In genomic region chr9:121286688-121286972, GRCh38 we compare ENCODE assay signal across 10 cellular contexts. TPM values are rescaled to one million over a fixed set of nuclear protein-coding genes. Genes with fewer than 3 reads are reported as not detected.
DNase-seq lines count a peak whose midpoint lies in the region; ATAC-seq, FAIRE-seq and TF ChIP-seq lines count a peak whose summit lies in the region.
"Had no signal": no experiment of that assay in that cellular context is flagged by ENCODE, and none has a peak within 500 bp of the region (broad histone marks: within the 10 kb centered on the region; RNA-seq: fewer than 3 reads in every experiment).

No MANE protein-coding gene starts in this region.

- H3K9me1 ChIP-seq in K562 (ENCODE audit: control insufficient read depth, insufficient read depth, low read length), result peaks cover 10% of the 10 kb centered on the region

- H3K4me3 ChIP-seq in HL-60 (replicated peaks; ENCODE audit: insufficient read depth, low read length), result no peak overlapping the region
- H3K4me3 ChIP-seq in K562, result peak overlapping the region; percentile 7; the same call in 1 of the 2 replicates
- H3K4me3 ChIP-seq in HepG2 (replicated peaks in 1 of 3; ENCODE audit: insufficient read depth in 1 of 3, low read depth in 2 of 3, low read length in 3 of 3), result peak overlapping the region in 1 of 3 experiments; percentile 58; a peak in 2 of 6 replicates
- no peak overlapping the region for H3K4me3 ChIP-seq in smooth muscle cell

- TF ChIP-seq EP300 in K562 (IDR thresholded peaks at IDR 0.05; ENCODE audit: low read length) (no peak), HepG2 (IDR thresholded peaks at IDR 0.05; ENCODE audit: low read depth in 2 of 2, low read length in 2 of 2) (no peak), HepG2 (CRISPR knock-in tag; IDR thresholded peaks at IDR 0.05; ENCODE audit: borderline replicate concordance) (no peak)

- H3K9ac ChIP-seq in K562 (ENCODE audit: insufficient read depth in 1 of 2, low read depth in 2 of 2, low read length in 2 of 2) (peak overlapping the region; percentile 78; a peak in 3 of 4 replicates), HepG2 (ENCODE audit: insufficient read depth, low read depth, low read length) (peak overlapping the region; percentile 76; the same call in 1 of the 2 replicates), smooth muscle cell (ENCODE audit: low read depth) (peak overlapping the region; percentile 92)

- ATAC-seq in K562, result peak; percentile 5; the same call in 2 of the 3 replicates
- ATAC-seq in HepG2, result peak; percentile 7
- no peak for ATAC-seq in GM18858 (IDR thresholded peaks at IDR 0.05; ENCODE audit: unreplicated experiment)

- H3K9me3 Mint-ChIP-seq in activated CD4-positive, alpha-beta memory T cell treated with anti-CD3 and anti-CD28 coated beads for 36 hours, result no peaks in the 10 kb centered on the region

- peak overlapping the region; percentile 75 for H3K4me2 ChIP-seq in K562 (ENCODE audit: insufficient read depth, low read length)
- H3K4me2 ChIP-seq in HepG2 (ENCODE audit: low read depth, low read length), result peak overlapping the region; percentile 92
- peak overlapping the region; percentile 81 for H3K4me2 ChIP-seq in smooth muscle cell

- WGBS in K562 (ENCODE audit: insufficient coverage, low coverage, missing lambda C conversion rate), result 15% methylated on average over 2 of the region's 2 CpGs
- WGBS in HepG2 (ENCODE audit: low lambda C conversion rate), result 8% methylated on average over 2 of the region's 2 CpGs
- 10% methylated on average over 2 of the region's 2 CpGs for WGBS in smooth muscle cell (ENCODE audit: low lambda C conversion rate)

- H3K27ac ChIP-seq in HL-60 (replicated peaks) (peak overlapping the region; percentile 61), K562 (ENCODE audit: extremely low read depth, low read depth, low read length) (peak overlapping the region; percentile 93), HepG2 (ENCODE audit: extremely low read length, insufficient read depth, low read length) (peak overlapping the region; percentile 89), smooth muscle cell (ENCODE audit: low read depth) (peak overlapping the region; percentile 99)

- H3K36me3 Mint-ChIP-seq in activated CD4-positive, alpha-beta memory T cell treated with anti-CD3 and anti-CD28 coated beads for 36 hours, result no peaks in the 10 kb centered on the region

- peaks cover 63% of the 10 kb centered on the region for H3F3A ChIP-seq in smooth muscle cell (ENCODE audit: low read depth)

- CTCF ChIA-PET in K562 (lab: Yijun Ruan, JAX; ENCODE audit: low intra/inter-chr PET ratio) (no interaction called here), HepG2 (lab: Yijun Ruan, JAX; ENCODE audit: low intra/inter-chr PET ratio, low total read pairs) (interaction anchor here (2.0 kb wide), 1 partner anchor 33 kb away, joined by 12 read pairs; no protein-coding TSS in a partner anchor)
- CTCF ChIA-PET in activated CD4-positive, alpha-beta memory T cell treated with anti-CD3 and anti-CD28 coated beads for 36 hours (lab: Charles Lee), result interaction anchor here (1.6 kb wide), 1 partner anchor 8 kb away, joined by 11 read pairs; no protein-coding TSS in a partner anchor

- H3K79me2 ChIP-seq in K562 (ENCODE audit: control insufficient read depth, insufficient read depth, low read length) (no peaks in the 10 kb centered on the region), HepG2 (ENCODE audit: insufficient read depth, low read length) (no peaks in the 10 kb centered on the region), smooth muscle cell (ENCODE audit: low read depth) (peaks cover 47% of the 10 kb centered on the region)

- H3K36me3 ChIP-seq in K562 (ENCODE audit: control insufficient read depth, insufficient read depth, low read length) (no peaks in the 10 kb centered on the region; the same call in 2 of the 3 replicates), HepG2 (replicated peaks in 1 of 2; ENCODE audit: control insufficient read depth in 1 of 2, insufficient read depth in 2 of 2, low read length in 2 of 2) (no peaks in the 10 kb centered on the region), smooth muscle cell (ENCODE audit: low read depth) (no peaks in the 10 kb centered on the region)

- no peaks in the 10 kb centered on the region for H3K9me3 ChIP-seq in K562 (replicated peaks; ENCODE audit: control insufficient read depth, insufficient read depth, low read depth, low read length)
- no peaks in the 10 kb centered on the region for H3K9me3 ChIP-seq in HepG2 (ENCODE audit: low read length)
- no peaks in the 10 kb centered on the region for H3K9me3 ChIP-seq in smooth muscle cell (replicated peaks; ENCODE audit: low read depth)

- H3K27ac Mint-ChIP-seq in activated CD4-positive, alpha-beta memory T cell treated with anti-CD3 and anti-CD28 coated beads for 36 hours, result no peak overlapping the region

- H4K20me1 ChIP-seq in K562 (replicated peaks; ENCODE audit: control insufficient read depth, insufficient read depth, low read length), result no peaks in the 10 kb centered on the region
- no peaks in the 10 kb centered on the region for H4K20me1 ChIP-seq in HepG2 (ENCODE audit: insufficient read depth, low read length)
- peaks cover 23% of the 10 kb centered on the region for H4K20me1 ChIP-seq in smooth muscle cell (ENCODE audit: low read depth)

- TF ChIP-seq RAD21 in K562 (CRISPR knock-in tag; conservative IDR thresholded peaks at IDR 0.05 in 1 of 2, IDR thresholded peaks at IDR 0.05 in 1 of 2), result no peak
- no peak for TF ChIP-seq RAD21 in HepG2 (CRISPR knock-in tag; IDR thresholded peaks at IDR 0.05)

- in situ Hi-C loops in K562 (cut with MboI) (no loop called here), HepG2 (cut with HindIII; ENCODE audit: extremely low pct_ligation_motif_present, low pct_unique_long_range_greater_than_20kb) (no loop called here)

- FAIRE-seq in K562 (lab: Jason Lieb, UNC) (no peak), HepG2 (lab: Jason Lieb, UNC) (no peak)

- BruUV-seq in K562 (replicated peaks; lab: Mats Ljungman, UMichigan) (no TSS peak), HepG2 (replicated peaks; lab: Mats Ljungman, UMichigan) (no TSS peak)

- peaks cover 19% of the 10 kb centered on the region for H3K4me1 Mint-ChIP-seq in activated CD4-positive, alpha-beta memory T cell treated with anti-CD3 and anti-CD28 coated beads for 36 hours (ENCODE audit: low read depth)

- H3K27me3 ChIP-seq in HL-60 (ENCODE audit: insufficient read depth, poor library complexity, severe bottlenecking) (no peaks in the 10 kb centered on the region), K562 (ENCODE audit: control insufficient read depth in 2 of 2, insufficient read depth in 2 of 2, low read length in 2 of 2) (no peaks in the 10 kb centered on the region), HepG2 (ENCODE audit: control insufficient read depth in 1 of 2, insufficient read depth in 2 of 2, low read length in 2 of 2) (no peaks in the 10 kb centered on the region), smooth muscle cell (ENCODE audit: low read depth) (no peaks in the 10 kb centered on the region)

- H3K4me1 ChIP-seq in K562 (replicated peaks in 1 of 2; ENCODE audit: control insufficient read depth in 2 of 2, insufficient read depth in 2 of 2, low read length in 2 of 2) (peaks cover 65 to 77% of the 10 kb centered on the region in 2 experiments), HepG2 (ENCODE audit: insufficient read depth, low read length) (peaks cover 88% of the 10 kb centered on the region), smooth muscle cell (ENCODE audit: low read depth) (peaks cover 61% of the 10 kb centered on the region)

- no peak for TF ChIP-seq CTCF in HL-60 (IDR thresholded peaks at IDR 0.05; ENCODE audit: insufficient read depth, low read length)
- no peak for TF ChIP-seq CTCF in K562 (IDR thresholded peaks at IDR 0.05 in 2 of 3, conservative IDR thresholded peaks at IDR 0.05 in 1 of 3; ENCODE audit: insufficient read depth in 2 of 3, low read depth in 1 of 3, low read length in 3 of 3)
- TF ChIP-seq CTCF in HepG2 (CRISPR knock-in tag; IDR thresholded peaks at IDR 0.05), result no peak
- TF ChIP-seq CTCF in smooth muscle cell (IDR thresholded peaks at IDR 0.05; ENCODE audit: borderline replicate concordance, insufficient read depth, poor library complexity, severe bottlenecking), result no peak

- POLR2A ChIA-PET in K562 (lab: Yijun Ruan, JAX), result interaction anchor here (0.7 to 2.9 kb wide), 6 partner anchors 8 to 74 kb away, joined by 3 to 11 read pairs (median 3); partner anchors contain the start of gene GSN
- POLR2A ChIA-PET in HepG2 (lab: Yijun Ruan, JAX), result interaction anchor here (0.6 to 11.2 kb wide), 11 partner anchors 8 to 94 kb away, joined by 3 to 398 read pairs (median 6); partner anchors contain the start of genes GSN and RAB14
- POLR2A ChIA-PET in activated CD4-positive, alpha-beta memory T cell treated with anti-CD3 and anti-CD28 coated beads for 36 hours (lab: Charles Lee), result no interaction called here

- no peak for TF ChIP-seq POLR2A in K562 (conservative IDR thresholded peaks at IDR 0.05)
- TF ChIP-seq POLR2A in HepG2 (IDR thresholded peaks at IDR 0.05; ENCODE audit: insufficient read depth in 1 of 2, low read depth in 2 of 2, low read length in 2 of 2), result no peak

- DNase-seq in HL-60 (ENCODE audit: low read depth in 1 of 2, low spot score in 1 of 2), result no peak
- DNase-seq in K562 (ENCODE audit: extremely low read depth in 1 of 4, low spot score in 3 of 4), result no peak
- no peak for DNase-seq in HepG2 (ENCODE audit: low spot score)
- DNase-seq in smooth muscle cell (lab: John Stamatoyannopoulos, UW; ENCODE audit: unreplicated experiment), result no peak
- no peak for DNase-seq in HuH-7.5 (ENCODE audit: low spot score)
- no peak for DNase-seq in activated CD4-positive, alpha-beta memory T cell treated with anti-CD3 and anti-CD28 coated beads for 36 hours
- DNase-seq in H4 (ENCODE audit: low spot score), result no peak
- DNase-seq: activated gamma-delta T cell treated with Interleukin-2 at 50 U/mL for 16 hours, DMS79 had no signal

- H2AFZ ChIP-seq in K562 (ENCODE audit: low read depth, low read length), result peak overlapping the region; percentile 78
- no peak overlapping the region for H2AFZ ChIP-seq in HepG2 (ENCODE audit: low read length)
- H2AFZ ChIP-seq in smooth muscle cell (ENCODE audit: low read depth), result peak overlapping the region; percentile 23

- no peak overlapping the region for H3K4me3 Mint-ChIP-seq in activated CD4-positive, alpha-beta memory T cell treated with anti-CD3 and anti-CD28 coated beads for 36 hours

- no peaks in the 10 kb centered on the region for H3K27me3 Mint-ChIP-seq in activated CD4-positive, alpha-beta memory T cell treated with anti-CD3 and anti-CD28 coated beads for 36 hours

- intact Hi-C loops in K562 (cut with micrococcal nuclease) (loop anchor here (2.0 kb wide), 1 partner anchor 34 kb away; no protein-coding TSS in a partner anchor), HepG2 (cut with micrococcal nuclease; ENCODE audit: unreplicated experiment) (loop anchor here (5.0 kb wide), 1 partner anchor 36 kb away; no protein-coding TSS in a partner anchor)
- intact Hi-C loops in activated CD4-positive, alpha-beta memory T cell treated with anti-CD3 and anti-CD28 coated beads for 36 hours (cut with micrococcal nuclease), result no loop called here

RNA-seq across cellular contexts. Expression of gene GSN, which starts 18.7 kb away (rescaled TPM):
- 15.3 and 27.0 TPM in 2 replicates for total RNA-seq in K562 (2011; cell fraction: chromatin; rRNA removed; ENCODE audit: low replicate concordance)
- 9.9 and 11.0 TPM in 2 replicates for total RNA-seq in K562 (2011; cell fraction: nucleolus; rRNA removed)
- total RNA-seq in K562 (2011; cell fraction: nucleoplasm; rRNA removed), result 8.1 and 9.2 TPM in 2 replicates
- total RNA-seq in K562 (2014; rRNA removed) (8.2 and 10.8 TPM in 2 replicates), K562 (2014; rRNA removed; fragmentation: Illumina TruSeq; extraction: Trizol) (3.3 and 3.5 TPM in 2 replicates), K562 (2015; rRNA removed; fragmentation: Illumina TruSeq; extraction: Trizol) (12.3 and 12.4 TPM in 2 replicates), K562 (2021) (9.0 and 9.6 TPM in 2 replicates), HepG2 (2016; rRNA removed; fragmentation: Illumina TruSeq; extraction: Trizol) (126 and 307 TPM in 2 replicates), smooth muscle cell (337 and 430 TPM in 2 replicates)
- polyA plus RNA-seq in K562 (2011; rRNA removed) (16.6 and 24.2 TPM in 2 replicates), K562 (2014; fragmentation: Illumina TruSeq; extraction: Trizol) (5.2 and 7.4 TPM in 2 replicates), K562 (2014; fragmentation: Nextera tagmentation; extraction: Ambion mirVana) (under 1 TPM; 0.39 to 0.41 TPM), K562 (2014; rRNA removed) (7.5 and 11.2 TPM in 2 replicates), HepG2 (2011; rRNA removed) (294 and 436 TPM in 2 replicates), smooth muscle cell (529 and 685 TPM in 2 replicates)
- 27.5 and 34.5 TPM in 2 replicates for polyA plus RNA-seq in K562 (2011; cell fraction: cytosol; rRNA removed)
- polyA plus RNA-seq in K562 (2011; cell fraction: nucleus; rRNA removed), result 15.8 and 17.0 TPM in 2 replicates
- 11.2 and 34.5 TPM in 2 replicates for polyA plus RNA-seq in K562 (2012)
- polyA minus RNA-seq in K562 (2011; rRNA and poly(A)+ RNA removed), result 23.7 and 31.3 TPM in 2 replicates
- polyA minus RNA-seq in K562 (2011; cell fraction: cytosol; rRNA and poly(A)+ RNA removed), result 24.8 and 27.9 TPM in 2 replicates
- polyA minus RNA-seq in K562 (2011; cell fraction: nucleus; rRNA and poly(A)+ RNA removed), result 6.2 and 9.0 TPM in 2 replicates
- 56.0 and 58.2 TPM in 2 replicates for total RNA-seq in HepG2 (2016; cell fraction: cytosol; rRNA removed; fragmentation: Illumina TruSeq; extraction: Trizol; ENCODE audit: low read depth)
- 125 and 311 TPM in 2 replicates for total RNA-seq in HepG2 (2016; cell fraction: insoluble cytoplasmic fraction; rRNA removed; fragmentation: Illumina TruSeq; extraction: Trizol)
- total RNA-seq in HepG2 (2016; cell fraction: membrane; rRNA removed; fragmentation: Illumina TruSeq; extraction: Trizol), result 102 and 113 TPM in 2 replicates
- total RNA-seq in HepG2 (2016; cell fraction: nucleus; rRNA removed; fragmentation: Illumina TruSeq; extraction: Trizol), result 251 and 294 TPM in 2 replicates
- 396 and 404 TPM in 2 replicates for polyA plus RNA-seq in HepG2 (2011; cell fraction: cytosol; rRNA removed)
- polyA plus RNA-seq in HepG2 (2011; cell fraction: nucleus; rRNA removed), result 430 and 447 TPM in 2 replicates
- 349 and 423 TPM in 2 replicates for polyA plus RNA-seq in HepG2 (2012)
- polyA plus RNA-seq in HepG2 (2016; cell fraction: cytosol; fragmentation: Illumina TruSeq; extraction: Trizol; ENCODE audit: low read depth), result 57.9 and 60.7 TPM in 2 replicates
- 115 and 123 TPM in 2 replicates for polyA plus RNA-seq in HepG2 (2016; cell fraction: insoluble cytoplasmic fraction; fragmentation: Illumina TruSeq; extraction: Trizol; ENCODE audit: low read depth)
- polyA plus RNA-seq in HepG2 (2016; cell fraction: membrane; fragmentation: Illumina TruSeq; extraction: Trizol; ENCODE audit: low read depth), result 77.0 and 92.1 TPM in 2 replicates
- polyA plus RNA-seq in HepG2 (2016; cell fraction: nucleus; fragmentation: Illumina TruSeq; extraction: Trizol; ENCODE audit: insufficient read depth, low read depth), result 379 and 400 TPM in 2 replicates
- 66.7 and 379 TPM in 2 replicates for polyA minus RNA-seq in HepG2 (2011; rRNA and poly(A)+ RNA removed; ENCODE audit: low replicate concordance)
- 132 and 185 TPM in 2 replicates for polyA minus RNA-seq in HepG2 (2011; cell fraction: cytosol; rRNA and poly(A)+ RNA removed)
- 122 and 168 TPM in 2 replicates for polyA minus RNA-seq in HepG2 (2011; cell fraction: nucleus; rRNA and poly(A)+ RNA removed)
- total RNA-seq in activated CD4-positive, alpha-beta memory T cell treated with anti-CD3 and anti-CD28 coated beads for 36 hours, result 1 to 10 TPM; 2.6 to 2.9 TPM
- 125 and 137 TPM in 2 replicates for total RNA-seq in H4 (2014; rRNA removed; shearing (Covaris generic))
